21 cellular contexts compared by ENCODE assay signal in genomic region chr7:100914879-100915442, GRCh38. TPM values are rescaled to one million over a fixed set of nuclear protein-coding genes. Genes with fewer than 3 reads are reported as not detected.
A peak's percentile ranks its signal among the peaks of the same experiment; 100 is the strongest.
DNase-seq lines count a peak whose midpoint lies in the region; ATAC-seq and TF ChIP-seq lines count a peak whose summit lies in the region.
"Had no signal": no experiment of that assay in that cellular context is flagged by ENCODE, and none has a peak within 500 bp of the region (broad histone marks: within the 10 kb centered on the region; RNA-seq: fewer than 3 reads in every experiment).

No MANE protein-coding gene starts in this region.

- H3K27ac Mint-ChIP-seq in activated naive CD4-positive, alpha-beta T cell treated with anti-CD3 and anti-CD28 coated beads, Interleukin-2, amount 50 U/mL, for 72 hours: peak overlapping the region in 1 of 2 donors; percentile 26
- H3K27ac Mint-ChIP-seq in activated naive CD4-positive, alpha-beta T cell treated with anti-CD3 and anti-CD28 coated beads, Interleukin-2, amount 10 ng/mL, durations not matched to agents 7 days and 5 days: no peak overlapping the region
- no peak overlapping the region for H3K27ac Mint-ChIP-seq in stimulated activated naive CD8-positive, alpha-beta T cell treated with anti-CD3 and anti-CD28 coated beads, Interleukin-15, amount 100 ng/mL, for 72 hours
- H3K27ac Mint-ChIP-seq in type B pancreatic cell: no peak overlapping the region
- H3K27ac Mint-ChIP-seq: activated T-cell treated with anti-CD3 and anti-CD28 coated beads, Interleukin-2, amount 50 U/mL, for 24 hours; memory B cell; natural killer cell had no signal

- no peak for DNase-seq in activated naive CD4-positive, alpha-beta T cell treated with anti-CD3 and anti-CD28 coated beads, Interleukin-2, amount 50 U/mL, for 72 hours (ENCODE audit: low spot score in 2 of 2)
- no peak for DNase-seq in activated naive CD4-positive, alpha-beta T cell treated with anti-CD3 and anti-CD28 coated beads, Interleukin-2, amount 10 ng/mL, durations not matched to agents 7 days and 5 days
- peak; percentile 52 for DNase-seq in MG63
- DNase-seq in fibroblast of mammary gland (ENCODE audit: low read depth): peak; percentile 8
- no peak for DNase-seq in stimulated activated naive CD8-positive, alpha-beta T cell treated with anti-CD3 and anti-CD28 coated beads, Interleukin-15, amount 100 ng/mL, for 72 hours
- no peak for DNase-seq in type B pancreatic cell (ENCODE audit: extremely low spot score, unreplicated experiment)
- no peak for DNase-seq in NCI-H446 (lab: John Stamatoyannopoulos, UW)
- no peak for DNase-seq in vagina (ENCODE audit: extremely low spot score in 2 of 2)
- DNase-seq: activated CD4-positive, alpha-beta T cell treated with anti-CD3 and anti-CD28 coated beads for 48 hours; activated T-cell treated with anti-CD3 and anti-CD28 coated beads, Interleukin-2, amount 50 U/mL, for 24 hours; glutamatergic neuron; MM.1S; natural killer cell; NCI-H1930; NCI-H446 treated with DMSO at 0.1 percent for 48 hours; stimulated activated CD4-positive, alpha-beta T cell treated with anti-CD3 and anti-CD28 coated beads, Interleukin-12 subunit alpha, Interleukin-12 subunit beta, amount 100 ng/mL, for 4 hours; stimulated activated naive CD4-positive, alpha-beta T cell; T-helper 9 cell had no signal

- peaks cover 3% of the 10 kb centered on the region for H3K4me1 ChIP-seq in vagina

- H3K36me3 Mint-ChIP-seq in activated naive CD4-positive, alpha-beta T cell treated with anti-CD3 and anti-CD28 coated beads, Interleukin-2, amount 50 U/mL, for 72 hours: no peaks in the 10 kb centered on the region
- no peaks in the 10 kb centered on the region for H3K36me3 Mint-ChIP-seq in activated naive CD4-positive, alpha-beta T cell treated with anti-CD3 and anti-CD28 coated beads, Interleukin-2, amount 10 ng/mL, durations not matched to agents 7 days and 5 days
- no peaks in the 10 kb centered on the region for H3K36me3 Mint-ChIP-seq in type B pancreatic cell
- H3K36me3 Mint-ChIP-seq: natural killer cell had no signal

- H3K9me3 ChIP-seq in MG63 (no peaks in the 10 kb centered on the region), vagina (no peaks in the 10 kb centered on the region)
- H3K9me3 ChIP-seq: esophagus muscularis mucosa had no signal

- TF ChIP-seq CTCF in fibroblast of mammary gland (conservative IDR thresholded peaks at IDR 0.05; ENCODE audit: control insufficient read depth, insufficient read depth, low read depth, low read length): no peak
- no peak for TF ChIP-seq CTCF in type B pancreatic cell (conservative IDR thresholded peaks at IDR 0.05)
- TF ChIP-seq CTCF in vagina (IDR thresholded peaks at IDR 0.05): no peak

- intact Hi-C loops in vagina (cut with DNase I): no loop called here

- H3K36me3 ChIP-seq in MG63 (no peaks in the 10 kb centered on the region), vagina (no peaks in the 10 kb centered on the region)
- H3K36me3 ChIP-seq: cardiac muscle cell, esophagus muscularis mucosa had no signal

- no peak overlapping the region for H3K4me3 ChIP-seq in MG63
- no peak overlapping the region for H3K4me3 ChIP-seq in fibroblast of mammary gland (ENCODE audit: control insufficient read depth, low read depth, low read length)
- no peak overlapping the region for H3K4me3 ChIP-seq in vagina
- H3K4me3 ChIP-seq: cardiac muscle cell, esophagus muscularis mucosa had no signal

- H3K27me3 ChIP-seq in MG63 (no peaks in the 10 kb centered on the region), vagina (no peaks in the 10 kb centered on the region)
- H3K27me3 ChIP-seq: cardiac muscle cell had no signal

- no peaks in the 10 kb centered on the region for H3K9me3 Mint-ChIP-seq in activated naive CD4-positive, alpha-beta T cell treated with anti-CD3 and anti-CD28 coated beads, Interleukin-2, amount 50 U/mL, for 72 hours
- H3K9me3 Mint-ChIP-seq in activated naive CD4-positive, alpha-beta T cell treated with anti-CD3 and anti-CD28 coated beads, Interleukin-2, amount 10 ng/mL, durations not matched to agents 7 days and 5 days: no peaks in the 10 kb centered on the region
- no peaks in the 10 kb centered on the region for H3K9me3 Mint-ChIP-seq in stimulated activated naive CD8-positive, alpha-beta T cell treated with anti-CD3 and anti-CD28 coated beads, Interleukin-15, amount 100 ng/mL, for 72 hours
- H3K9me3 Mint-ChIP-seq in type B pancreatic cell: no peaks in the 10 kb centered on the region
- H3K9me3 Mint-ChIP-seq: activated T-cell treated with anti-CD3 and anti-CD28 coated beads, Interleukin-2, amount 50 U/mL, for 24 hours; memory B cell; natural killer cell had no signal

- no peak overlapping the region for H3K4me3 Mint-ChIP-seq in activated naive CD4-positive, alpha-beta T cell treated with anti-CD3 and anti-CD28 coated beads, Interleukin-2, amount 10 ng/mL, durations not matched to agents 7 days and 5 days
- no peak overlapping the region for H3K4me3 Mint-ChIP-seq in stimulated activated naive CD8-positive, alpha-beta T cell treated with anti-CD3 and anti-CD28 coated beads, Interleukin-15, amount 100 ng/mL, for 72 hours
- no peak overlapping the region for H3K4me3 Mint-ChIP-seq in type B pancreatic cell
- H3K4me3 Mint-ChIP-seq: activated T-cell treated with anti-CD3 and anti-CD28 coated beads, Interleukin-2, amount 50 U/mL, for 24 hours; memory B cell; natural killer cell had no signal

- H3K27me3 Mint-ChIP-seq in activated naive CD4-positive, alpha-beta T cell treated with anti-CD3 and anti-CD28 coated beads, Interleukin-2, amount 10 ng/mL, durations not matched to agents 7 days and 5 days: peaks cover 11% of the 10 kb centered on the region
- H3K27me3 Mint-ChIP-seq in stimulated activated naive CD8-positive, alpha-beta T cell treated with anti-CD3 and anti-CD28 coated beads, Interleukin-15, amount 100 ng/mL, for 72 hours: peaks cover 21% of the 10 kb centered on the region
- H3K27me3 Mint-ChIP-seq in type B pancreatic cell: peaks cover 4% of the 10 kb centered on the region

- no peak overlapping the region for H3K27ac ChIP-seq in vagina
- H3K27ac ChIP-seq: cardiac muscle cell, esophagus muscularis mucosa had no signal

- no peak for TF ChIP-seq POLR2A in vagina (IDR thresholded peaks at IDR 0.05)

- ATAC-seq in activated naive CD4-positive, alpha-beta T cell treated with anti-CD3 and anti-CD28 coated beads, Interleukin-2, amount 50 U/mL, for 72 hours: peak; percentile 26 to 93
- peak; percentile 60 for ATAC-seq in stimulated activated naive CD8-positive, alpha-beta T cell treated with anti-CD3 and anti-CD28 coated beads, Interleukin-15, amount 100 ng/mL, for 72 hours
- ATAC-seq: natural killer cell had no signal

- H3K4me1 Mint-ChIP-seq in activated naive CD4-positive, alpha-beta T cell treated with anti-CD3 and anti-CD28 coated beads, Interleukin-2, amount 10 ng/mL, durations not matched to agents 7 days and 5 days: peaks cover 7% of the 10 kb centered on the region
- H3K4me1 Mint-ChIP-seq in stimulated activated naive CD8-positive, alpha-beta T cell treated with anti-CD3 and anti-CD28 coated beads, Interleukin-15, amount 100 ng/mL, for 72 hours: no peaks in the 10 kb centered on the region
- H3K4me1 Mint-ChIP-seq in type B pancreatic cell (ENCODE audit: unreplicated experiment): no peaks in the 10 kb centered on the region
- H3K4me1 Mint-ChIP-seq: memory B cell, natural killer cell had no signal

- CTCF ChIA-PET in activated naive CD4-positive, alpha-beta T cell treated with anti-CD3 and anti-CD28 coated beads, Interleukin-2, amount 10 ng/mL, durations not matched to agents 7 days and 5 days (lab: Charles Lee): no interaction called here

RNA-seq across cellular contexts. Expression of gene ACHE, which starts 19.3 kb away (rescaled TPM):
- total RNA-seq in activated naive CD4-positive, alpha-beta T cell treated with anti-CD3 and anti-CD28 coated beads, Interleukin-2, amount 50 U/mL, for 72 hours: under 1 TPM in 1 of 2 donors, not detected in 1; 0.12 TPM
- total RNA-seq in MG63 (2014; rRNA removed; shearing (Covaris generic); ENCODE audit: low replicate concordance): not detected in 2 replicates
- total RNA-seq in type B pancreatic cell (ENCODE audit: low replicate concordance) (7.1 and 10.4 TPM in 2 replicates), vagina (9.3 TPM)

RNA-seq across cellular contexts. Expression of gene UFSP1, which starts 25.4 kb away (rescaled TPM):
- 1 to 10 TPM in 1 of 2 donors, under 1 TPM in 1; 0.77 to 2.4 TPM for total RNA-seq in activated naive CD4-positive, alpha-beta T cell treated with anti-CD3 and anti-CD28 coated beads, Interleukin-2, amount 50 U/mL, for 72 hours
- total RNA-seq in MG63 (2014; rRNA removed; shearing (Covaris generic); ENCODE audit: low replicate concordance): 5.4 and 6.8 TPM in 2 replicates
- total RNA-seq in type B pancreatic cell (ENCODE audit: low replicate concordance): 4.4 and 6.3 TPM in 2 replicates
- 3.4 TPM for total RNA-seq in vagina

RNA-seq across cellular contexts. Expression of gene MUC3A, which starts 34.4 kb away (rescaled TPM):
- under 1 TPM in 1 of 2 donors, not detected in 1; 0.31 TPM for total RNA-seq in activated naive CD4-positive, alpha-beta T cell treated with anti-CD3 and anti-CD28 coated beads, Interleukin-2, amount 50 U/mL, for 72 hours
- not detected in 2 replicates for total RNA-seq in MG63 (2014; rRNA removed; shearing (Covaris generic); ENCODE audit: low replicate concordance)
- total RNA-seq in type B pancreatic cell (ENCODE audit: low replicate concordance) (8.2 and 23.5 TPM in 2 replicates), vagina (0.49 TPM)
- total RNA-seq: cardiac muscle cell had no signal

RNA-seq across cellular contexts. Expression of gene SRRT, which starts 40.1 kb away (rescaled TPM):
- 100 to 1,000 TPM; 205 to 242 TPM for total RNA-seq in activated naive CD4-positive, alpha-beta T cell treated with anti-CD3 and anti-CD28 coated beads, Interleukin-2, amount 50 U/mL, for 72 hours
- total RNA-seq in MG63 (2014; rRNA removed; shearing (Covaris generic); ENCODE audit: low replicate concordance): 60.3 and 102 TPM in 2 replicates
- total RNA-seq in type B pancreatic cell (ENCODE audit: low replicate concordance) (168 and 239 TPM in 2 replicates), vagina (96.5 TPM)

RNA-seq across cellular contexts. Expression of gene TRIP6, which starts 47.8 kb away (rescaled TPM):
- total RNA-seq in activated naive CD4-positive, alpha-beta T cell treated with anti-CD3 and anti-CD28 coated beads, Interleukin-2, amount 50 U/mL, for 72 hours: 10 to 100 TPM; 34.4 to 39.2 TPM
- 147 and 173 TPM in 2 replicates for total RNA-seq in MG63 (2014; rRNA removed; shearing (Covaris generic); ENCODE audit: low replicate concordance)
- total RNA-seq in type B pancreatic cell (ENCODE audit: low replicate concordance) (78.9 and 84.7 TPM in 2 replicates), vagina (52.1 TPM)

Comparison
In these comparisons a context has a peak if more than half of its experiments do, and no peak if none do; other contexts are left out.
1. DNase-seq: peak in MG63 (single experiment) and fibroblast of mammary gland (single experiment); none in activated naive CD4-positive, alpha-beta T cell treated with anti-CD3 and anti-CD28 coated beads, Interleukin-2, amount 50 U/mL, for 72 hours (0 of 2), activated naive CD4-positive, alpha-beta T cell treated with anti-CD3 and anti-CD28 coated beads, Interleukin-2, amount 10 ng/mL, durations not matched to agents 7 days and 5 days (single experiment), stimulated activated naive CD8-positive, alpha-beta T cell treated with anti-CD3 and anti-CD28 coated beads, Interleukin-15, amount 100 ng/mL, for 72 hours (0 of 2), type B pancreatic cell (single experiment), NCI-H446 (0 of 2) and vagina (0 of 2).